In the genomic region with DNA sequence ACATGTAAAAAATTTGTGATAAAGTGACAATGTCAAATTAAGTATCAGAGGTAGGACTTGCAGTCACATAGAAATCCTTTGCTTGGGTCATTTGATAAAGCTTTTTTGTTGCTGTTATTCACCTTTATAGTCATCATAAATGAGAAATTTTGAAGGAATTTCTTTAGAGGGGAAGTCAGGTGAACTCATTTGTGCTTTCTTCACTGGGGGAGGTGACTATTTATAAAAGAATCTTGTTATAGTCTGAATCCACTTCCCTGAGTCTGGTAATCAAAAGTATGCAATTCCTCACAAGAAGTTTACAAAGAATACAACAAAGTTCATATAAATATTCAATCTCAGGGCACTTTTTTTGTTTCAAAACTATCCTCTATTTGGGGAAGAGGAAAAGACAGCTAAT, we compare ENCODE assay signal across 26 cellular contexts. TPM values are rescaled to one million over a fixed set of nuclear protein-coding genes. Genes with fewer than 3 reads are reported as not detected.
DNase-seq lines count a peak whose midpoint lies in the region; ATAC-seq, FAIRE-seq and TF ChIP-seq lines count a peak whose summit lies in the region.
"Had no signal": no experiment of that assay in that cellular context is flagged by ENCODE, and none has a peak within 500 bp of the region (broad histone marks: within the 10 kb centered on the region; RNA-seq: fewer than 3 reads in every experiment).

No MANE protein-coding gene starts in this region.

- H3K9me3 ChIP-seq in A549 (no peaks in the 10 kb centered on the region), liver (ENCODE audit: control insufficient read depth in 4 of 4, low read length in 3 of 4) (no peaks in the 10 kb centered on the region)
- no peaks in the 10 kb centered on the region for H3K9me3 ChIP-seq in CD8-positive, alpha-beta T cell (ENCODE audit: low read length)
- H3K9me3 ChIP-seq: adrenal gland, esophagus squamous epithelium, prostate gland, testis, uterus had no signal

- H3K4me3 ChIP-seq in A549 (no peak overlapping the region), bronchial epithelial cell (ENCODE audit: low read depth, low read length) (no peak overlapping the region), liver (ENCODE audit: low read depth in 1 of 3, low read length in 3 of 3) (no peak overlapping the region)
- no peak overlapping the region for H3K4me3 ChIP-seq in CD8-positive, alpha-beta T cell (ENCODE audit: low read depth, low read length)
- H3K4me3 ChIP-seq: adrenal gland, esophagus squamous epithelium, prostate gland, testis, uterus had no signal

- peak overlapping the region; percentile 57 for H3K4me2 ChIP-seq in A549

- no peaks in the 10 kb centered on the region for H3K27me3 ChIP-seq in bronchial epithelial cell (ENCODE audit: control insufficient read depth, insufficient read depth, low read length)
- H3K27me3 ChIP-seq in liver (ENCODE audit: control insufficient read depth in 4 of 4, insufficient read depth in 4 of 4, low read length in 3 of 4) = no peaks in the 10 kb centered on the region
- H3K27me3 ChIP-seq in CD8-positive, alpha-beta T cell (ENCODE audit: insufficient read depth, low read length) = no peaks in the 10 kb centered on the region
- H3K27me3 ChIP-seq: adrenal gland, esophagus squamous epithelium, testis, uterus had no signal

- DNase-seq in A549 (ENCODE audit: low read depth in 1 of 2, low spot score in 1 of 2) = no peak
- DNase-seq in NCI-H226 = peak; percentile 40
- peak; percentile 81 for DNase-seq in bronchial epithelial cell (ENCODE audit: low read depth)
- no peak for DNase-seq in NCI-H345 (lab: John Stamatoyannopoulos, UW)
- no peak for DNase-seq in CD8-positive, alpha-beta T cell
- DNase-seq: activated CD4-positive, alpha-beta T cell treated with anti-CD3 and anti-CD28 coated beads, Interleukin-2, amount 10 ng/mL, durations not matched to agents 24 days and 14 days; activated T-cell treated with anti-CD3 and anti-CD28 coated beads, Interleukin-2, amount 50 U/mL, for 24 hours; adrenal gland; CD8-positive, alpha-beta memory T cell; endodermal cell; esophagus squamous epithelium; Karpas-422; naive thymus-derived CD4-positive, alpha-beta T cell; NCI-H146; SHP77; stimulated activated naive CD8-positive, alpha-beta T cell treated with anti-CD3 and anti-CD28 coated beads, Interleukin-15, Interleukin-2, amounts not matched to agents 100 U/mL and 50 U/mL, for 24 hours; testis; uterus; WERI-Rb-1 had no signal

- TF ChIP-seq POLR2A in A549 (IDR thresholded peaks at IDR 0.05; ENCODE audit: low read length) = no peak

- H3K4me3 Mint-ChIP-seq in CD8-positive, alpha-beta T cell = no peak overlapping the region
- H3K4me3 Mint-ChIP-seq: activated CD4-positive, alpha-beta T cell treated with anti-CD3 and anti-CD28 coated beads, Interleukin-2, amount 10 ng/mL, durations not matched to agents 24 days and 14 days; activated T-cell treated with anti-CD3 and anti-CD28 coated beads, Interleukin-2, amount 50 U/mL, for 24 hours; CD8-positive, alpha-beta memory T cell; dendritic cell treated with granulocyte-macrophage colony-stimulating factor and Interleukin-4, amounts not matched to agents 40 ng/mL and 50 ng/mL, for 4 days; endodermal cell; mesothelial cell of epicardium; naive thymus-derived CD4-positive, alpha-beta T cell had no signal

- no peak for TF ChIP-seq EP300 in A549 (IDR thresholded peaks at IDR 0.05)

- peaks cover 97% of the 10 kb centered on the region for H3K4me1 ChIP-seq in A549
- H3K4me1 ChIP-seq in liver (ENCODE audit: control insufficient read depth in 4 of 4, insufficient read depth in 4 of 4, low read length in 3 of 4) = peaks cover 18 to 73% (median 70%) of the 10 kb centered on the region in 4 donors
- no peaks in the 10 kb centered on the region for H3K4me1 ChIP-seq in CD8-positive, alpha-beta T cell (ENCODE audit: insufficient read depth, low read length)
- H3K4me1 ChIP-seq: prostate gland, testis, uterus had no signal

- peaks cover 26% of the 10 kb centered on the region for H3K27me3 Mint-ChIP-seq in CD8-positive, alpha-beta T cell (ENCODE audit: low read depth)

- ATAC-seq in A549 (no peak), GM18909 (IDR thresholded peaks at IDR 0.05; ENCODE audit: poor library complexity, unreplicated experiment) (no peak), HG03095 (IDR thresholded peaks at IDR 0.05; ENCODE audit: unreplicated experiment) (no peak)
- ATAC-seq in CD8-positive, alpha-beta T cell = no peak
- ATAC-seq: naive thymus-derived CD4-positive, alpha-beta T cell; stimulated activated naive CD8-positive, alpha-beta T cell treated with anti-CD3 and anti-CD28 coated beads, Interleukin-15, Interleukin-2, amounts not matched to agents 100 U/mL and 50 U/mL, for 24 hours had no signal

- TF ChIP-seq RAD21 in A549 (conservative IDR thresholded peaks at IDR 0.05 in 1 of 2, IDR thresholded peaks at IDR 0.05 in 1 of 2) = no peak
- no peak for TF ChIP-seq RAD21 in liver (IDR thresholded peaks at IDR 0.05)

- H3K36me3 Mint-ChIP-seq in CD8-positive, alpha-beta T cell = no peaks in the 10 kb centered on the region
- H3K36me3 Mint-ChIP-seq: CD8-positive, alpha-beta memory T cell; mesothelial cell of epicardium; naive thymus-derived CD4-positive, alpha-beta T cell had no signal

- no peak overlapping the region for H3K9ac ChIP-seq in liver (ENCODE audit: low read depth in 1 of 2, low read length in 2 of 2)

- CTCF ChIA-PET in A549 (lab: Yijun Ruan, JAX) = interaction anchor here (0.9 to 4.1 kb wide), 8 partner anchors 14 to 99 kb away, joined by 4 to 20 read pairs (median 10); partner anchors contain the start of genes FRK and NT5DC1
- CTCF ChIA-PET in CD8-positive, alpha-beta T cell (lab: Charles Lee) = interaction anchor here (0.8 to 1.6 kb wide), 3 partner anchors 16 to 164 kb away, joined by 3 to 5 read pairs (median 4); no protein-coding TSS in a partner anchor

- H3K27ac ChIP-seq in A549 (peak overlapping the region; percentile 20 to 66; a peak in 4 of 6 replicates), liver (ENCODE audit: low read depth in 1 of 2, low read length in 2 of 2) (peak overlapping the region; percentile 29 to 86)
- no peak overlapping the region for H3K27ac ChIP-seq in CD8-positive, alpha-beta T cell (ENCODE audit: low read depth, low read length)
- H3K27ac ChIP-seq: adrenal gland, esophagus squamous epithelium, prostate gland, testis, uterus, WERI-Rb-1 had no signal

- H3K4me1 Mint-ChIP-seq in CD8-positive, alpha-beta T cell (ENCODE audit: low read depth) = no peaks in the 10 kb centered on the region
- H3K4me1 Mint-ChIP-seq: activated CD4-positive, alpha-beta T cell treated with anti-CD3 and anti-CD28 coated beads, Interleukin-2, amount 10 ng/mL, durations not matched to agents 24 days and 14 days; CD8-positive, alpha-beta memory T cell; naive thymus-derived CD4-positive, alpha-beta T cell had no signal

- POLR2A ChIA-PET in A549 (lab: Yijun Ruan, JAX) = interaction anchor here (1.2 to 1.5 kb wide), 2 partner anchors 87 to 88 kb away, joined by 3 to 4 read pairs; partner anchors contain the start of gene NT5DC1
- POLR2A ChIA-PET in CD8-positive, alpha-beta T cell (lab: Charles Lee) = interaction anchor here (1.1 to 1.2 kb wide), 2 partner anchors 24 to 88 kb away, joined by 3 to 4 read pairs; partner anchors contain the start of gene NT5DC1

- H3K36me3 ChIP-seq in bronchial epithelial cell (ENCODE audit: control insufficient read depth, insufficient read depth, low read length) (no peaks in the 10 kb centered on the region), liver (ENCODE audit: control insufficient read depth in 4 of 4, insufficient read depth in 3 of 4, low read depth in 1 of 4, low read length in 3 of 4) (no peaks in the 10 kb centered on the region)
- H3K36me3 ChIP-seq in CD8-positive, alpha-beta T cell (ENCODE audit: insufficient read depth, low read length) = no peaks in the 10 kb centered on the region
- H3K36me3 ChIP-seq: adrenal gland, esophagus squamous epithelium, prostate gland, uterus, WERI-Rb-1 had no signal

- TF ChIP-seq CTCF in A549 (IDR thresholded peaks at IDR 0.05) (no peak), bronchial epithelial cell (IDR thresholded peaks at IDR 0.05; ENCODE audit: insufficient read depth, low read length, severe bottlenecking) (no peak), liver (IDR thresholded peaks at IDR 0.05; ENCODE audit: low read depth, low read length, missing input control) (no peak)
- no peak for TF ChIP-seq CTCF in CD8-positive, alpha-beta T cell (IDR thresholded peaks at IDR 0.05)

- no peak for FAIRE-seq in A549 (lab: Jason Lieb, UNC)
- no peak for FAIRE-seq in bronchial epithelial cell (lab: Jason Lieb, UNC)
- FAIRE-seq: frontal cortex had no signal

- no peaks in the 10 kb centered on the region for H3K9me3 Mint-ChIP-seq in CD8-positive, alpha-beta T cell
- H3K9me3 Mint-ChIP-seq: activated CD4-positive, alpha-beta T cell treated with anti-CD3 and anti-CD28 coated beads, Interleukin-2, amount 10 ng/mL, durations not matched to agents 24 days and 14 days; activated T-cell treated with anti-CD3 and anti-CD28 coated beads, Interleukin-2, amount 50 U/mL, for 24 hours; CD8-positive, alpha-beta memory T cell; dendritic cell treated with granulocyte-macrophage colony-stimulating factor and Interleukin-4, amounts not matched to agents 40 ng/mL and 50 ng/mL, for 4 days; endodermal cell had no signal

- H3K27ac Mint-ChIP-seq in CD8-positive, alpha-beta T cell = no peak overlapping the region
- H3K27ac Mint-ChIP-seq: activated CD4-positive, alpha-beta T cell treated with anti-CD3 and anti-CD28 coated beads, Interleukin-2, amount 10 ng/mL, durations not matched to agents 24 days and 14 days; activated T-cell treated with anti-CD3 and anti-CD28 coated beads, Interleukin-2, amount 50 U/mL, for 24 hours; CD8-positive, alpha-beta memory T cell; dendritic cell treated with granulocyte-macrophage colony-stimulating factor and Interleukin-4, amounts not matched to agents 40 ng/mL and 50 ng/mL, for 4 days; endodermal cell; mesothelial cell of epicardium; naive thymus-derived CD4-positive, alpha-beta T cell had no signal

- intact Hi-C loops in CD8-positive, alpha-beta T cell (cut with DNase I, micrococcal nuclease) = no loop called here

TF ChIP-seq in A549, 52 proteins besides CTCF, POLR2A, EP300 and RAD21:
- no peak for TF ChIP-seq ZNF302 (CRISPR knock-in tag; IDR thresholded peaks at IDR 0.05)

TF ChIP-seq in liver, 16 proteins besides CTCF, POLR2A, EP300 and RAD21 (continues in another document):
- no peak for TF ChIP-seq NR2F2 (IDR thresholded peaks at IDR 0.05)
- no peak for TF ChIP-seq SP1 (IDR thresholded peaks at IDR 0.05)
- no peak for TF ChIP-seq FOXA2 (IDR thresholded peaks at IDR 0.05)
- TF ChIP-seq JUND (IDR thresholded peaks at IDR 0.05) = no peak

RNA-seq across cellular contexts. Expression of gene FRK, which starts 47.7 kb away (rescaled TPM):
- polyA plus RNA-seq in A549 (2011; rRNA removed) = 6.7 and 8.9 TPM in 2 replicates
- 0.67 and 0.93 TPM in 2 replicates for polyA plus RNA-seq in A549 (2012; cell fraction: cytosol; rRNA removed)
- 0.82 and 1.2 TPM in 2 replicates for polyA plus RNA-seq in A549 (2012; cell fraction: nucleus; rRNA removed)
- polyA plus RNA-seq in A549 (2017; fragmentation: RNase III; extraction: RNeasy Plus Mini Kit Qiagen cat#74134 plus additional on column Dnase treatment) = 1.7 to 2.2 TPM (median 2.1 TPM) in 3 replicates
- 15.4 and 18.7 TPM in 2 replicates for polyA minus RNA-seq in A549 (2011; rRNA and poly(A)+ RNA removed)
- 1.3 and 3.1 TPM in 2 replicates for total RNA-seq in bronchial epithelial cell
- 10 to 100 TPM in 1 of 2 donors, 1 to 10 TPM in 1; 5.7 to 26.8 TPM for total RNA-seq in liver
- 1 to 10 TPM; 3.6 to 4.9 TPM for polyA plus RNA-seq in liver
- under 1 TPM in 1 of 2 experiments, not detected in 1; 0.03 TPM for total RNA-seq in CD8-positive, alpha-beta T cell
- total RNA-seq: activated CD4-positive, alpha-beta T cell treated with anti-CD3 and anti-CD28 coated beads, Interleukin-2, amount 10 ng/mL, durations not matched to agents 24 days and 14 days had no signal
- polyA plus RNA-seq: CD8-positive, alpha-beta memory T cell; naive thymus-derived CD4-positive, alpha-beta T cell had no signal

Comparison
In these comparisons a context has a peak if more than half of its experiments do, and no peak if none do; other contexts are left out.
1. DNase-seq: peak in NCI-H226 (single experiment) and bronchial epithelial cell (single experiment); none in A549 (0 of 2), NCI-H345 (single experiment) and CD8-positive, alpha-beta T cell (0 of 7).